ENCODE assay signal across 22 cellular contexts in genomic region chr21:45902292-45902995, GRCh38.
"Had no signal": no experiment of that assay in that cellular context is flagged by ENCODE, and none has a peak within 500 bp of the region (broad histone marks: within the 10 kb centered on the region; RNA-seq: fewer than 3 reads in every experiment).

No MANE protein-coding gene starts in this region.

- DNase-seq: cerebellar nuclear complex; effector CD4-positive, alpha-beta T cell; hypothalamus; immature natural killer cell; mesenchymal stem cell; naive thymus-derived CD4-positive, alpha-beta T cell; occipital lobe; psoas muscle; small intestine; stimulated activated CD4-positive, alpha-beta T cell treated with anti-CD3 and anti-CD28 coated beads, Interleukin-2, amount 100 ng/mL, for 24 hours; stimulated activated CD4-positive, alpha-beta T cell treated with anti-CD3 and anti-CD28 coated beads, Interleukin-4, amount 100 ng/mL, for 24 hours; stimulated activated naive CD8-positive, alpha-beta T cell treated with anti-CD3 and anti-CD28 coated beads, Interleukin-15, Interleukin-2, amounts not matched to agents 100 U/mL and 50 U/mL, for 24 hours; testis had no signal

- FAIRE-seq: colon, frontal cortex, keratinocyte, small intestine had no signal

- H3K36me3 ChIP-seq: ovary, tibial artery had no signal

- H3K27ac ChIP-seq: ovary, psoas muscle, testis, tibial artery had no signal

- H3K4me1 ChIP-seq: psoas muscle, testis had no signal

- ATAC-seq: mucosa of descending colon; naive thymus-derived CD4-positive, alpha-beta T cell; psoas muscle; right cardiac atrium; stimulated activated effector memory CD8-positive, alpha-beta T cell treated with anti-CD3 and anti-CD28 coated beads, Interleukin-12 subunit alpha, Interleukin-12 subunit beta, amount 100 ng/mL, for 72 hours; stimulated activated naive CD8-positive, alpha-beta T cell treated with anti-CD3 and anti-CD28 coated beads, Interleukin-15, Interleukin-2, amounts not matched to agents 100 U/mL and 50 U/mL, for 24 hours had no signal

- H3K9me3 ChIP-seq: mucosa of descending colon, ovary, psoas muscle, testis, tibial artery had no signal

- H3K4me3 ChIP-seq: dorsolateral prefrontal cortex, mucosa of descending colon, ovary, psoas muscle, testis, tibial artery had no signal

- H3K27me3 ChIP-seq: ovary, testis had no signal
